In the genomic region with DNA sequence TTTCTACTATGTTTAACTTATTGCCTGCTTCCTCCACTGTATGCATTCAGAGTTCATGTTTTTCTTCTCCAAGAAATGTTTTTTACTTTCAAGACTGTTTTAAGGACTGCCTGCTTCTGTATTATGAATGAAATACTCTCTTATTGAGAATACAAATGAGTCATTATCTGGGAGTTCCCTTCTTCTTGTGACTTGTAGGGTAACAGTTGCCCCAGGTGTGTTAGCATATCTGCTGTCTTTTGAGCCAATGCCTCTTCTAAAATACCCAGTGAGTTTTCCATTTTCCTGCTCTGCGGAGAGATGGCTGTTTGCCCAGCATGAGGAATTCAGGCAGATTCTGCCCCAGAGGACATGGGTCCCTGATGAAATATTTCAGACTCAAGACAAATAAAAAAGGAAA, we compare ENCODE assay signal across 1 cellular context.
TF ChIP-seq lines count a peak whose summit lies in the region.

No MANE protein-coding gene starts in this region.

TF ChIP-seq in GM12878, 131 proteins besides CTCF, POLR2A, EP300 and RAD21:
- TF ChIP-seq CUX1 (IDR thresholded peaks at IDR 0.05; ENCODE audit: insufficient replicate concordance, low read depth, low read length): no peak
- TF ChIP-seq RBBP5 (conservative IDR thresholded peaks at IDR 0.05): no peak
- no peak for TF ChIP-seq DPF2 (IDR thresholded peaks at IDR 0.05)
- TF ChIP-seq, protein P1, sequence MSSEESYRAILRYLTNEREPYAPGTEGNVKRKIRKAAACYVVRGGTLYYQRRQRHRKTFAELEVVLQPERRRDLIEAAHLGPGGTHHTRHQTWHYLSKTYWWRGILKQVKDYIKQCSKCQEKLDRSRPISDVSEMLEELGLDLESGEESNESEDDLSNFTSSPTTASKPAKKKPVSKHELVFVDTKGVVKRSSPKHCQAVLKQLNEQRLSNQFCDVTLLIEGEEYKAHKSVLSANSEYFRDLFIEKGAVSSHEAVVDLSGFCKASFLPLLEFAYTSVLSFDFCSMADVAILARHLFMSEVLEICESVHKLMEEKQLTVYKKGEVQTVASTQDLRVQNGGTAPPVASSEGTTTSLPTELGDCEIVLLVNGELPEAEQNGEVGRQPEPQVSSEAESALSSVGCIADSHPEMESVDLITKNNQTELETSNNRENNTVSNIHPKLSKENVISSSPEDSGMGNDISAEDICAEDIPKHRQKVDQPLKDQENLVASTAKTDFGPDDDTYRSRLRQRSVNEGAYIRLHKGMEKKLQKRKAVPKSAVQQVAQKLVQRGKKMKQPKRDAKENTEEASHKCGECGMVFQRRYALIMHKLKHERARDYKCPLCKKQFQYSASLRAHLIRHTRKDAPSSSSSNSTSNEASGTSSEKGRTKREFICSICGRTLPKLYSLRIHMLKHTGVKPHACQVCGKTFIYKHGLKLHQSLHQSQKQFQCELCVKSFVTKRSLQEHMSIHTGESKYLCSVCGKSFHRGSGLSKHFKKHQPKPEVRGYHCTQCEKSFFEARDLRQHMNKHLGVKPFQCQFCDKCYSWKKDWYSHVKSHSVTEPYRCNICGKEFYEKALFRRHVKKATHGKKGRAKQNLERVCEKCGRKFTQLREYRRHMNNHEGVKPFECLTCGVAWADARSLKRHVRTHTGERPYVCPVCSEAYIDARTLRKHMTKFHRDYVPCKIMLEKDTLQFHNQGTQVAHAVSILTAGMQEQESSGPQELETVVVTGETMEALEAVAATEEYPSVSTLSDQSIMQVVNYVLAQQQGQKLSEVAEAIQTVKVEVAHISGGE (CRISPR knock-in tag; IDR thresholded peaks at IDR 0.05): no peak
- no peak for TF ChIP-seq JUND (IDR thresholded peaks at IDR 0.05; ENCODE audit: low read depth, low read length)
- TF ChIP-seq, protein P2, sequence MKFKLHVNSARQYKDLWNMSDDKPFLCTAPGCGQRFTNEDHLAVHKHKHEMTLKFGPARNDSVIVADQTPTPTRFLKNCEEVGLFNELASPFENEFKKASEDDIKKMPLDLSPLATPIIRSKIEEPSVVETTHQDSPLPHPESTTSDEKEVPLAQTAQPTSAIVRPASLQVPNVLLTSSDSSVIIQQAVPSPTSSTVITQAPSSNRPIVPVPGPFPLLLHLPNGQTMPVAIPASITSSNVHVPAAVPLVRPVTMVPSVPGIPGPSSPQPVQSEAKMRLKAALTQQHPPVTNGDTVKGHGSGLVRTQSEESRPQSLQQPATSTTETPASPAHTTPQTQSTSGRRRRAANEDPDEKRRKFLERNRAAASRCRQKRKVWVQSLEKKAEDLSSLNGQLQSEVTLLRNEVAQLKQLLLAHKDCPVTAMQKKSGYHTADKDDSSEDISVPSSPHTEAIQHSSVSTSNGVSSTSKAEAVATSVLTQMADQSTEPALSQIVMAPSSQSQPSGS (IDR thresholded peaks at IDR 0.05; ENCODE audit: low read length): no peak
- no peak for TF ChIP-seq YY1 (IDR thresholded peaks at IDR 0.05; ENCODE audit: low read depth, low read length)
- TF ChIP-seq SMAD5 (IDR thresholded peaks at IDR 0.05; ENCODE audit: low read depth): no peak
- TF ChIP-seq ZBED1 (IDR thresholded peaks at IDR 0.05; ENCODE audit: borderline replicate concordance): no peak
- TF ChIP-seq YBX1 (IDR thresholded peaks at IDR 0.05): no peak
- TF ChIP-seq MTA3 (IDR thresholded peaks at IDR 0.05; ENCODE audit: borderline replicate concordance, low read length): no peak
